Comparison of ENCODE assay signal across 20 cellular contexts in the genomic region with DNA sequence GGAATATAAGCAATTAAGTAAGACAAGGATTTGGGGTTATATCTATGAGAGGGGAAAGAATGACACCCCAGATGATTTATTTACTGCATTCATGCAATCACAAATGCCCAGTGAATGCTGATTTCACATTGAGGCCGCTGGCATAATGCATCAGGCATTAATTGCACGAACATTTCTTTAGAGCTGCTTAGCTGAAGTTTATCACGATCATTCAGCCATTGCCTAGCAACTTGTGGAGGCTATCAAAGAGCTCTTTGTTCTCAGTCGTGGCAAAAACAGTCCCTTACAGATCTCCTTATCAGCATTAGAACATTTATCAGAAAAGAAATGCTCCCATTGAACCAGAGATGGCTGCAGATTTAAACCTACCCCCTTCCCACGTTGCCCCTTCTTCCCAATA.
DNase-seq lines count a peak whose midpoint lies in the region; ATAC-seq and TF ChIP-seq lines count a peak whose summit lies in the region.
"Had no signal": no experiment of that assay in that cellular context is flagged by ENCODE, and none has a peak within 500 bp of the region (broad histone marks: within the 10 kb centered on the region; RNA-seq: fewer than 3 reads in every experiment).

No MANE protein-coding gene starts in this region.

- no peak overlapping the region for H3K4me3 Mint-ChIP-seq in Calu3 (ENCODE audit: low read depth, unreplicated experiment)
- H3K4me3 Mint-ChIP-seq in progenitor cell of endocrine pancreas (ENCODE audit: low read depth) = no peak overlapping the region
- H3K4me3 Mint-ChIP-seq: activated naive CD8-positive, alpha-beta T cell treated with anti-CD3 and anti-CD28 coated beads, Interleukin-2, amount 50 U/mL, for 24 hours; activated T-helper 17 cell treated with anti-CD3 and anti-CD28 coated beads, Interleukin-2, amount 50 U/mL, for 72 hours; B cell; stimulated activated naive CD8-positive, alpha-beta T cell treated with anti-CD3 and anti-CD28 coated beads, Interleukin-15, amount 100 ng/mL, for 72 hours had no signal

- CTCF ChIA-PET in Calu3 (lab: Charles Lee) = interaction anchor here (0.6 to 1.5 kb wide), 7 partner anchors 9 to 909 kb away, joined by 3 to 9 read pairs (median 3); no protein-coding TSS in a partner anchor

- ATAC-seq in left colon = peak; percentile 50
- ATAC-seq in HG02571 (IDR thresholded peaks at IDR 0.05; ENCODE audit: unreplicated experiment) = no peak
- no peak for ATAC-seq in HG02973 (IDR thresholded peaks at IDR 0.05; ENCODE audit: unreplicated experiment)
- no peak for ATAC-seq in GM18517 (IDR thresholded peaks at IDR 0.05; ENCODE audit: unreplicated experiment)
- ATAC-seq: activated naive CD8-positive, alpha-beta T cell treated with anti-CD3 and anti-CD28 coated beads, Interleukin-2, amount 50 U/mL, for 24 hours; activated T-helper 17 cell treated with anti-CD3 and anti-CD28 coated beads, Interleukin-2, amount 50 U/mL, for 72 hours; heart left ventricle; stimulated activated naive CD8-positive, alpha-beta T cell treated with anti-CD3 and anti-CD28 coated beads, Interleukin-15, amount 100 ng/mL, for 72 hours had no signal

- H3K4me1 Mint-ChIP-seq in Calu3 (ENCODE audit: low read depth, unreplicated experiment) (peaks cover 34% of the 10 kb centered on the region), progenitor cell of endocrine pancreas (ENCODE audit: low read depth) (peaks cover 70% of the 10 kb centered on the region)
- H3K4me1 Mint-ChIP-seq: activated naive CD8-positive, alpha-beta T cell treated with anti-CD3 and anti-CD28 coated beads, Interleukin-2, amount 50 U/mL, for 24 hours; activated T-helper 17 cell treated with anti-CD3 and anti-CD28 coated beads, Interleukin-2, amount 50 U/mL, for 72 hours; B cell; stimulated activated naive CD8-positive, alpha-beta T cell treated with anti-CD3 and anti-CD28 coated beads, Interleukin-15, amount 100 ng/mL, for 72 hours had no signal

- peak overlapping the region; percentile 66 for H3K27ac Mint-ChIP-seq in Calu3 (ENCODE audit: unreplicated experiment)
- peak overlapping the region; percentile 82 for H3K27ac Mint-ChIP-seq in progenitor cell of endocrine pancreas
- H3K27ac Mint-ChIP-seq: activated naive CD8-positive, alpha-beta T cell treated with anti-CD3 and anti-CD28 coated beads, Interleukin-2, amount 50 U/mL, for 24 hours; activated T-helper 17 cell treated with anti-CD3 and anti-CD28 coated beads, Interleukin-2, amount 50 U/mL, for 72 hours; B cell; stimulated activated naive CD8-positive, alpha-beta T cell treated with anti-CD3 and anti-CD28 coated beads, Interleukin-15, amount 100 ng/mL, for 72 hours had no signal

- TF ChIP-seq CTCF in Calu3 (IDR thresholded peaks at IDR 0.05; ENCODE audit: unreplicated experiment) = no peak
- TF ChIP-seq CTCF in progenitor cell of endocrine pancreas (IDR thresholded peaks at IDR 0.05; ENCODE audit: unreplicated experiment) = no peak

- H3K36me3 Mint-ChIP-seq in Calu3 (ENCODE audit: insufficient read depth, unreplicated experiment) (no peaks in the 10 kb centered on the region), progenitor cell of endocrine pancreas (ENCODE audit: insufficient read depth) (peaks cover 7% of the 10 kb centered on the region)

- intact Hi-C loops in Calu3 (cut with micrococcal nuclease; ENCODE audit: unreplicated experiment) = no loop called here
- intact Hi-C loops in left colon (cut with DNase I, micrococcal nuclease) = no loop called here

- BruUV-seq in Calu3 (replicated peaks; lab: Mats Ljungman, UMichigan) = no TSS peak

- H3K9me3 Mint-ChIP-seq in Calu3 (ENCODE audit: low read depth, unreplicated experiment) (no peaks in the 10 kb centered on the region), progenitor cell of endocrine pancreas (ENCODE audit: low read depth) (no peaks in the 10 kb centered on the region)
- H3K9me3 Mint-ChIP-seq: activated naive CD8-positive, alpha-beta T cell treated with anti-CD3 and anti-CD28 coated beads, Interleukin-2, amount 50 U/mL, for 24 hours; activated T-helper 17 cell treated with anti-CD3 and anti-CD28 coated beads, Interleukin-2, amount 50 U/mL, for 72 hours; stimulated activated naive CD8-positive, alpha-beta T cell treated with anti-CD3 and anti-CD28 coated beads, Interleukin-15, amount 100 ng/mL, for 72 hours had no signal

- DNase-seq in Calu3 = peak; percentile 59
- peak; percentile 55 for DNase-seq in SW480 (ENCODE audit: low spot score)
- DNase-seq in left colon = no peak
- DNase-seq in progenitor cell of endocrine pancreas (ENCODE audit: low spot score, unreplicated experiment) = no peak
- DNase-seq in SIG-M5 treated with dmso at 0.1 percent for 504 hours (lab: John Stamatoyannopoulos, UW; ENCODE audit: unreplicated experiment) = no peak
- DNase-seq: activated naive CD8-positive, alpha-beta T cell treated with anti-CD3 and anti-CD28 coated beads, Interleukin-2, amount 50 U/mL, for 24 hours; central memory CD4-positive, alpha-beta T cell; effector CD8-positive, alpha-beta T cell; heart left ventricle; NCI-H1092; NCI-H2081; NCI-H524; stimulated activated CD4-positive, alpha-beta T cell treated with anti-CD3 and anti-CD28 coated beads, Interleukin-1b, Interleukin-23, amount 100 ng/mL, for 48 hours; stimulated activated naive CD8-positive, alpha-beta T cell treated with anti-CD3 and anti-CD28 coated beads, Interleukin-15, amount 100 ng/mL, for 72 hours; uterus had no signal

- H3K27me3 Mint-ChIP-seq in Calu3 (ENCODE audit: unreplicated experiment) (no peaks in the 10 kb centered on the region), progenitor cell of endocrine pancreas (no peaks in the 10 kb centered on the region)
- H3K27me3 Mint-ChIP-seq: B cell; stimulated activated naive CD8-positive, alpha-beta T cell treated with anti-CD3 and anti-CD28 coated beads, Interleukin-15, amount 100 ng/mL, for 72 hours had no signal

Comparison
In these comparisons a context has a peak if more than half of its experiments do, and no peak if none do; other contexts are left out.
1. DNase-seq: peak in Calu3 (single experiment) and SW480 (single experiment); none in left colon (0 of 2), progenitor cell of endocrine pancreas (single experiment) and SIG-M5 treated with dmso at 0.1 percent for 504 hours (single experiment).